In genomic region chr1:6597777-6598131, GRCh38 we compare ENCODE assay signal across 4 cellular contexts.
DNase-seq lines count a peak whose midpoint lies in the region; TF ChIP-seq lines count a peak whose summit lies in the region.
"Had no signal": no experiment of that assay in that cellular context is flagged by ENCODE, and none has a peak within 500 bp of the region (broad histone marks: within the 10 kb centered on the region; RNA-seq: fewer than 3 reads in every experiment).

No MANE protein-coding gene starts in this region.

- CTCF ChIA-PET in RWPE1 (lab: Yijun Ruan, JAX), result interaction anchor here (0.6 to 1.1 kb wide), 2 partner anchors 40 to 44 kb away, joined by 4 read pairs; no protein-coding TSS in a partner anchor

- POLR2A ChIA-PET in RWPE1 (lab: Yijun Ruan, JAX; ENCODE audit: low non-redundant PET), result no interaction called here

- no peak for DNase-seq in RWPE1 (ENCODE audit: low spot score)
- no peak for DNase-seq in central memory CD4-positive, alpha-beta T cell
- DNase-seq: head of caudate nucleus, NCI-H748 treated with DMSO at 0.1 percent for 48 hours had no signal

- H3K27ac ChIP-seq in RWPE1, result peak overlapping the region; percentile 98

- no peak for TF ChIP-seq CTCF in RWPE1 (conservative IDR thresholded peaks at IDR 0.05; ENCODE audit: low read depth)
